In the genomic region with DNA sequence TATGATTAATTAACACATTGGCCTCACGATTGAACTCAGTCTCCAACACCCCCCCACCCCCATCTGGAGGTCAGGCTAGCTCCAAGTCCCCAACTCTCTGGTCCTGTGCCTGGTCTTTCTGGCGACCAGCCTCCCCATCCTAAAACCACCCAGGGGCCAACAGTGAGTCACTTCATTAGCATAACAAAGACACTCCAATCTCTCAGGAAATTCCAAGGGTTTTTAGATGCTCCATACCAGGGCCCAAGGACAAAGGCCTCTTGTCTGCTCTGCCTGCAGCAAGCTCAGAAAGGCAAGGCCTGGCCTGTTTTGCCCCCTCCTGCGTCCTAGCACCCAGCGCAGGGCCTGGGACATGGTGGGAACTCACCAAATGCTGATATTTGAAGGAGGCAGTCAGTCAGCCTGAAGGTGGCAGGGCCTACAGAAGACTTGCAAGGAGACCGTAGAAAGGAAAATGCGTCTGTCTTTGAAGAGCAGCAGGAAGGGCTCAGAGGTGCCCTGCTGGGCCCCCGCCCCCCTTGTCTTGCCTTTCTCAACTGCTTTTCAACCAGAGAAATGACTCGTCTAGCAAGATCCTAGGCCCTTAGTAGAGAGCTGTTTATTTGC, we compare ENCODE assay signal across 12 cellular contexts.
DNase-seq lines count a peak whose midpoint lies in the region; ATAC-seq, FAIRE-seq and TF ChIP-seq lines count a peak whose summit lies in the region.
"Had no signal": no experiment of that assay in that cellular context is flagged by ENCODE, and none has a peak within 500 bp of the region (broad histone marks: within the 10 kb centered on the region; RNA-seq: fewer than 3 reads in every experiment).

No MANE protein-coding gene starts in this region.

- peaks cover 35% of the 10 kb centered on the region for H3K4me1 ChIP-seq in SJSA1 (replicated peaks)
- H3K4me1 ChIP-seq: transverse colon had no signal

- no peak overlapping the region for H3K4me3 ChIP-seq in SJSA1
- H3K4me3 ChIP-seq in foreskin fibroblast (ENCODE audit: low read depth in 1 of 2, low read length in 2 of 2) = no peak overlapping the region
- H3K4me3 ChIP-seq: PC-9, skin epidermis, transverse colon had no signal

- FAIRE-seq in GM12891 (lab: Jason Lieb, UNC) (no peak), GM12892 (lab: Jason Lieb, UNC) (no peak), HTR-8/SVneo (lab: Jason Lieb, UNC) (no peak)

- no peak for ATAC-seq in GM19452 (IDR thresholded peaks at IDR 0.05; ENCODE audit: unreplicated experiment)

- TF ChIP-seq CTCF in foreskin fibroblast (IDR thresholded peaks at IDR 0.05; ENCODE audit: low read depth, low read length) = no peak

- no peaks in the 10 kb centered on the region for H3K36me3 ChIP-seq in SJSA1
- H3K36me3 ChIP-seq: transverse colon had no signal

- DNase-seq in GM03348 (ENCODE audit: low spot score) (peak; percentile 79), SJSA1 (ENCODE audit: low read depth in 1 of 2, low spot score in 2 of 2) (peak; percentile 90 to 95), foreskin fibroblast (peak; percentile 22 to 29), renal cortical epithelial cell (ENCODE audit: low read depth) (peak; percentile 69), GM12891 (ENCODE audit: insufficient read length, low spot score) (no peak), GM12892 (ENCODE audit: insufficient read length) (no peak), HTR-8/SVneo (ENCODE audit: insufficient read length, low spot score) (no peak)
- DNase-seq: activated CD8-positive, alpha-beta memory T cell treated with anti-CD3 and anti-CD28 coated beads, Interleukin-2, amount 50 U/mL, for 4 hours; PC-9; transverse colon had no signal

- peak overlapping the region; percentile 66 for H3K27ac ChIP-seq in SJSA1
- H3K27ac ChIP-seq: PC-9, transverse colon had no signal

- H3K27me3 ChIP-seq in SJSA1 (replicated peaks) = no peaks in the 10 kb centered on the region

- TF ChIP-seq POLR2A in GM12891 (IDR thresholded peaks at IDR 0.05; ENCODE audit: low read depth, low read length) (no peak), GM12892 (IDR thresholded peaks at IDR 0.05; ENCODE audit: low read depth, low read length) (no peak)

- no peaks in the 10 kb centered on the region for H3K9me3 ChIP-seq in SJSA1 (replicated peaks)
- H3K9me3 ChIP-seq: transverse colon had no signal

TF ChIP-seq in GM12891, 5 proteins besides CTCF, POLR2A, EP300 and RAD21:
- no peak for TF ChIP-seq POU2F2 (IDR thresholded peaks at IDR 0.05; ENCODE audit: low read depth, low read length)
- no peak for TF ChIP-seq SPI1 (IDR thresholded peaks at IDR 0.05; ENCODE audit: low read depth, low read length)
- TF ChIP-seq PAX5 (IDR thresholded peaks at IDR 0.05; ENCODE audit: insufficient read depth, low read length, severe bottlenecking) = no peak
- TF ChIP-seq POLR2AphosphoS5 (IDR thresholded peaks at IDR 0.05; ENCODE audit: low read depth, low read length) = no peak
- TF ChIP-seq TAF1 (IDR thresholded peaks at IDR 0.05; ENCODE audit: low read depth, low read length) = no peak

Comparison
In these comparisons a context has a peak if more than half of its experiments do, and no peak if none do; other contexts are left out.
1. DNase-seq: peak in GM03348 (single experiment), SJSA1 (2 of 2), foreskin fibroblast (2 of 2) and renal cortical epithelial cell (single experiment); none in GM12891 (single experiment), GM12892 (single experiment) and HTR-8/SVneo (single experiment).